In the genomic region with DNA sequence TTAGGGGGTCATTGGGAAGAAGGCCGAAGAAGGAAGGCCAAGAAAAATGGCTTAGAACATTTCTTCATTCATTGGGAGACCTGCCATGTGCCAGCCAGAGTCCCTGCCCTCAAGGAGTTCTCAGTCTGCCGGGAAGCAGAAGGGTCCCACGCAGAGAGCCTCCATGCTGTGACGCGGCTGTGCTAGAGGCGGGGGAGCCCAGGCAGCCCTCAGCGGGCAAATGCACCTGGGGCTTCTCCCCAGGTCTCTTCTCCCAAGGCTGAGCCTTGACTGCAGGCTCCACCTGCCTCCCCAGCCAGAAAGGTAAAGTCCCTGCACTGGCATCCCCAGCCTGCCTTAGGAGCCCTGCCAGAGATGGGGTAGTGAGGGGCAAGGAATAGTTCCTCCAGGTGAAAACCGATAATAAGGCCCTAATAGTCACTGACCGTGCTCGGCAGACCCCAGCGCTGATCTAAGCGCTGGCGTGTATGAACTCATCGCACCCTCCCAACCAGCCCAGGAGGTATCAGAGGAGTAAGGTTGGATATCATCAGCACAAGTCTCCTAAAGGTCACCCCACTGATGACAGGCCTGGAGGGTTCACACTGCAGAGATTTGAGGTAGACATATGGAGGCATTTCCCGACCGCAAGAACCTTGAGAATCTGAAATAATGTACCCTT, we compare ENCODE assay signal across 9 cellular contexts. TPM values are rescaled to one million over a fixed set of nuclear protein-coding genes. Genes with fewer than 3 reads are reported as not detected.
DNase-seq lines count a peak whose midpoint lies in the region; ATAC-seq and TF ChIP-seq lines count a peak whose summit lies in the region.
"Had no signal": no experiment of that assay in that cellular context is flagged by ENCODE, and none has a peak within 500 bp of the region (broad histone marks: within the 10 kb centered on the region; RNA-seq: fewer than 3 reads in every experiment).

No MANE protein-coding gene starts in this region.

- TF ChIP-seq CTCF in mucosa of descending colon (IDR thresholded peaks at IDR 0.05) (no peak), vagina (IDR thresholded peaks at IDR 0.05) (no peak)

- no peaks in the 10 kb centered on the region for H3K9me3 ChIP-seq in mucosa of descending colon
- no peaks in the 10 kb centered on the region for H3K9me3 ChIP-seq in vagina

- peak overlapping the region; percentile 19 for H3K4me3 ChIP-seq in mucosa of descending colon
- peak overlapping the region; percentile 54 to 77 for H3K4me3 ChIP-seq in vagina

- intact Hi-C loops in Right ventricle myocardium superior (cut with DNase I) (loop anchor here (10.0 kb wide), 1 partner anchor 53 kb away; no protein-coding TSS in a partner anchor), Right ventricle myocardium inferior (cut with DNase I) (no loop called here), mucosa of descending colon (cut with DNase I, micrococcal nuclease) (no loop called here), vagina (cut with DNase I) (no loop called here)

- ATAC-seq in Right ventricle myocardium superior (ENCODE audit: poor library complexity) (peak; percentile 16), Right ventricle myocardium inferior (no peak), mucosa of descending colon (no peak), HG02938 (IDR thresholded peaks at IDR 0.05; ENCODE audit: unreplicated experiment) (no peak), HG02885 (IDR thresholded peaks at IDR 0.05; ENCODE audit: poor library complexity, unreplicated experiment) (no peak)

- H3K4me1 ChIP-seq in mucosa of descending colon (ENCODE audit: low read depth) (peaks cover 9% of the 10 kb centered on the region), vagina (peaks cover 9% of the 10 kb centered on the region)

- DNase-seq in Right ventricle myocardium superior (no peak), Right ventricle myocardium inferior (ENCODE audit: missing footprints) (no peak), caudate nucleus (lab: John Stamatoyannopoulos, UW) (peak in 2 of 61 donors; percentile 21 to 48), mucosa of descending colon (no peak), vagina (ENCODE audit: extremely low spot score in 2 of 2) (no peak), LoVo (ENCODE audit: low spot score) (no peak)

- no peaks in the 10 kb centered on the region for H3K27me3 ChIP-seq in vagina

- H3K27ac ChIP-seq in caudate nucleus (ENCODE audit: low read depth, low read length) (peak overlapping the region; percentile 99), vagina (peak overlapping the region; percentile 84)

- TF ChIP-seq POLR2A in vagina (IDR thresholded peaks at IDR 0.05) = no peak

- H3K36me3 ChIP-seq in mucosa of descending colon (ENCODE audit: low read depth) = no peaks in the 10 kb centered on the region
- no peaks in the 10 kb centered on the region for H3K36me3 ChIP-seq in vagina

RNA-seq across cellular contexts. Expression of a gene that starts 6.0 kb away (rescaled TPM):
- total RNA-seq in Right ventricle myocardium superior (18.4 TPM), Right ventricle myocardium inferior (22.1 TPM), mucosa of descending colon (10 to 100 TPM in 1 of 3 donors, 1 to 10 TPM in 2; 2.2 to 14.0 (median 3.1) TPM), vagina (13.5 TPM)

RNA-seq across cellular contexts. Expression of a gene that starts 8.9 kb away (rescaled TPM):
- total RNA-seq in Right ventricle myocardium superior = 9.0 TPM
- total RNA-seq in Right ventricle myocardium inferior = 8.5 TPM
- 10 to 100 TPM; 29.9 to 56.9 (median 47.4) TPM for total RNA-seq in mucosa of descending colon
- 13.0 TPM for total RNA-seq in vagina

RNA-seq across cellular contexts. Expression of a gene that starts 31.0 kb away (rescaled TPM):
- 46.6 TPM for total RNA-seq in Right ventricle myocardium superior
- total RNA-seq in Right ventricle myocardium inferior = 51.4 TPM
- total RNA-seq in mucosa of descending colon = 10 to 100 TPM; 24.7 to 32.9 (median 25.4) TPM
- total RNA-seq in vagina = 33.6 TPM

RNA-seq across cellular contexts. Expression of a gene that starts 45.8 kb away (rescaled TPM):
- not detected for total RNA-seq in Right ventricle myocardium superior
- total RNA-seq in Right ventricle myocardium inferior = not detected
- 1 to 10 TPM in 2 of 3 donors, under 1 TPM in 1; 0.38 to 2.8 (median 1.5) TPM for total RNA-seq in mucosa of descending colon
- 0.74 TPM for total RNA-seq in vagina
- total RNA-seq: pulmonary artery endothelial cell had no signal

RNA-seq across cellular contexts. Expression of a gene that starts 57.4 kb away (rescaled TPM):
- total RNA-seq in Right ventricle myocardium superior (not detected), Right ventricle myocardium inferior (not detected), mucosa of descending colon (100 to 1,000 TPM in 1 of 3 donors, 10 to 100 TPM in 2; 15.3 to 135 (median 54.0) TPM), vagina (not detected)
- total RNA-seq: pulmonary artery endothelial cell had no signal
